Comparison of ENCODE assay signal across 16 cellular contexts in genomic region chr2:136057802-136058140, GRCh38.
DNase-seq lines count a peak whose midpoint lies in the region; ATAC-seq and TF ChIP-seq lines count a peak whose summit lies in the region.
"Had no signal": no experiment of that assay in that cellular context is flagged by ENCODE, and none has a peak within 500 bp of the region (broad histone marks: within the 10 kb centered on the region; RNA-seq: fewer than 3 reads in every experiment).

No MANE protein-coding gene starts in this region.

- peak overlapping the region; percentile 49 for H3K4me2 ChIP-seq in OCI-LY1 (ENCODE audit: low read length)

- no peaks in the 10 kb centered on the region for H3K79me2 ChIP-seq in OCI-LY1 (ENCODE audit: insufficient read depth, low read length)

- no peaks in the 10 kb centered on the region for H3K36me3 ChIP-seq in OCI-LY1 (ENCODE audit: insufficient read depth, low read length)

- H3K27me3 Mint-ChIP-seq in CD4-positive, alpha-beta T cell: no peaks in the 10 kb centered on the region
- no peaks in the 10 kb centered on the region for H3K27me3 Mint-ChIP-seq in activated naive CD8-positive, alpha-beta T cell

- POLR2A ChIA-PET in CD4-positive, alpha-beta T cell (lab: Charles Lee): interaction anchor here (0.9 to 1.8 kb wide), 2 partner anchors 25 to 35 kb away, joined by 3 to 4 read pairs; no protein-coding TSS in a partner anchor

- H3K9me3 Mint-ChIP-seq in CD4-positive, alpha-beta T cell: no peaks in the 10 kb centered on the region
- H3K9me3 Mint-ChIP-seq in activated naive CD8-positive, alpha-beta T cell (ENCODE audit: low read depth): peaks cover 8% of the 10 kb centered on the region

- H3K27me3 ChIP-seq in CD4-positive, alpha-beta T cell (ENCODE audit: control insufficient read depth, insufficient read depth, low read length): no peaks in the 10 kb centered on the region
- no peaks in the 10 kb centered on the region for H3K27me3 ChIP-seq in OCI-LY1 (ENCODE audit: insufficient read depth, low read length)

- no peaks in the 10 kb centered on the region for H4K20me1 ChIP-seq in OCI-LY1 (ENCODE audit: insufficient read depth, low read length)

- H3F3A ChIP-seq in OCI-LY1 (ENCODE audit: insufficient read depth, low read length): 0 out of 2 replicates have a peak, but pooled peaks cover 7% of the 10 kb centered on the region

- no peaks in the 10 kb centered on the region for H3K9me3 ChIP-seq in CD4-positive, alpha-beta T cell (ENCODE audit: control insufficient read depth, low read length)
- H3K9me3 ChIP-seq in OCI-LY1 (ENCODE audit: low read length): no peaks in the 10 kb centered on the region
- H3K9me3 ChIP-seq: mucosa of descending colon had no signal

- no peaks in the 10 kb centered on the region for H3K36me3 Mint-ChIP-seq in CD4-positive, alpha-beta T cell (ENCODE audit: low read depth)
- peaks cover 6% of the 10 kb centered on the region for H3K36me3 Mint-ChIP-seq in activated naive CD8-positive, alpha-beta T cell

- CTCF ChIA-PET in CD4-positive, alpha-beta T cell (lab: Charles Lee): interaction anchor here (0.7 to 1.4 kb wide), 3 partner anchors 49 to 144 kb away, joined by 3 to 4 read pairs (median 3); no protein-coding TSS in a partner anchor

- H3K9me2 ChIP-seq in OCI-LY1 (ENCODE audit: low read depth, low read length): no peaks in the 10 kb centered on the region

- TF ChIP-seq CTCF in CD4-positive, alpha-beta T cell (IDR thresholded peaks at IDR 0.05): no peak
- no peak for TF ChIP-seq CTCF in OCI-LY1 (IDR thresholded peaks at IDR 0.05; ENCODE audit: low read length)
- no peak for TF ChIP-seq CTCF in GM10266 (IDR thresholded peaks at IDR 0.05; ENCODE audit: control insufficient read depth, insufficient read depth, low read depth, missing control alignments)
- no peak for TF ChIP-seq CTCF in coronary artery (IDR thresholded peaks at IDR 0.05)

- H3K27ac ChIP-seq in CD4-positive, alpha-beta T cell (ENCODE audit: low read depth, low read length): no peak overlapping the region
- H3K27ac ChIP-seq in OCI-LY1 (ENCODE audit: low read depth, low read length, poor library complexity, severe bottlenecking) (peak overlapping the region; percentile 94), coronary artery (no peak overlapping the region)
- H3K27ac ChIP-seq: C4-2B had no signal

- intact Hi-C loops in CD4-positive, alpha-beta T cell (cut with DNase I, micrococcal nuclease): loop anchor here in 1 of 2 experiments (10.0 kb wide), 1 partner anchor 47 kb away; no protein-coding TSS in a partner anchor

- H3K27ac Mint-ChIP-seq in CD4-positive, alpha-beta T cell: peak overlapping the region; percentile 43
- peak overlapping the region; percentile 93 for H3K27ac Mint-ChIP-seq in activated naive CD8-positive, alpha-beta T cell

- peak overlapping the region; percentile 50; the same call in 1 of the 2 replicates for H3K9ac ChIP-seq in OCI-LY1 (ENCODE audit: low read length)

- H3K4me1 ChIP-seq in OCI-LY1 (ENCODE audit: insufficient read depth, low read length, severe bottlenecking): peaks cover 79% of the 10 kb centered on the region

- no peak for ATAC-seq in CD4-positive, alpha-beta T cell (ENCODE audit: poor library complexity)
- ATAC-seq in HG03571 (IDR thresholded peaks at IDR 0.05; ENCODE audit: unreplicated experiment): no peak
- ATAC-seq: HCT116, HepG2, SK-N-SH treated with all-trans-retinoic acid at 6 μM for 48 hours had no signal

- H3K4me3 ChIP-seq in OCI-LY1 (ENCODE audit: low read depth, low read length, poor library complexity, severe bottlenecking) (peak overlapping the region; percentile 9), coronary artery (no peak overlapping the region)
- H3K4me3 ChIP-seq: mucosa of descending colon, skin epidermis had no signal

- no peak overlapping the region for H2AFZ ChIP-seq in OCI-LY1 (ENCODE audit: low read length)

- peaks cover 65% of the 10 kb centered on the region for H3K4me1 Mint-ChIP-seq in CD4-positive, alpha-beta T cell (ENCODE audit: low read depth)
- H3K4me1 Mint-ChIP-seq in activated naive CD8-positive, alpha-beta T cell (ENCODE audit: low read depth): peaks cover 83% of the 10 kb centered on the region

- DNase-seq in AML-193 (lab: John Stamatoyannopoulos, UW) (peak; percentile 54 to 61), NCI-H146 treated with DMSO at 0.1 percent for 48 hours (lab: John Stamatoyannopoulos, UW; ENCODE audit: unreplicated experiment) (no peak), GM10266 (ENCODE audit: extremely low spot score) (no peak), coronary artery (ENCODE audit: low spot score) (no peak)
- DNase-seq in CD4-positive, alpha-beta T cell: no peak
- DNase-seq: caudate nucleus, mucosa of descending colon, NCI-H1105 treated with DMSO at 0.1 percent for 48 hours had no signal

- H3K4me3 Mint-ChIP-seq in CD4-positive, alpha-beta T cell: peak overlapping the region; percentile 2
- H3K4me3 Mint-ChIP-seq in activated naive CD8-positive, alpha-beta T cell: peak overlapping the region; percentile 61

Comparison
In these comparisons a context has a peak if more than half of its experiments do, and no peak if none do; other contexts are left out.
1. DNase-seq: peak in AML-193 (2 of 2); none in CD4-positive, alpha-beta T cell (0 of 10), NCI-H146 treated with DMSO at 0.1 percent for 48 hours (single experiment), GM10266 (single experiment) and coronary artery (single experiment).